14 cellular contexts compared by ENCODE assay signal in genomic region chr5:35308391-35308790, GRCh38.
DNase-seq lines count a peak whose midpoint lies in the region; ATAC-seq and TF ChIP-seq lines count a peak whose summit lies in the region.
"Had no signal": no experiment of that assay in that cellular context is flagged by ENCODE, and none has a peak within 500 bp of the region (broad histone marks: within the 10 kb centered on the region; RNA-seq: fewer than 3 reads in every experiment).

No MANE protein-coding gene starts in this region.

- H3K9me3 ChIP-seq in HAP-1, result no peaks in the 10 kb centered on the region
- H3K9me3 ChIP-seq: esophagus squamous epithelium had no signal

- no peak overlapping the region for H3K27ac Mint-ChIP-seq in glutamatergic neuron (ENCODE audit: unreplicated experiment)
- no peak overlapping the region for H3K27ac Mint-ChIP-seq in activated CD8-positive, alpha-beta T cell treated with anti-CD3 and anti-CD28 coated beads for 36 hours
- H3K27ac Mint-ChIP-seq: T-cell had no signal

- H3K4me3 ChIP-seq in HAP-1, result no peak overlapping the region
- H3K4me3 ChIP-seq: esophagus squamous epithelium had no signal

- POLR2A ChIA-PET in activated CD8-positive, alpha-beta T cell treated with anti-CD3 and anti-CD28 coated beads for 36 hours (lab: Charles Lee), result no interaction called here

- DNase-seq in HT1080 (ENCODE audit: low read depth) (peak; percentile 6), glutamatergic neuron (peak; percentile 45), CD1c-positive myeloid dendritic cell (ENCODE audit: extremely low spot score) (no peak), HAP-1 (ENCODE audit: low spot score in 2 of 2) (no peak), NCI-H2081 (lab: John Stamatoyannopoulos, UW) (no peak)
- no peak for DNase-seq in activated CD8-positive, alpha-beta T cell treated with anti-CD3 and anti-CD28 coated beads for 36 hours
- DNase-seq: activated CD4-positive, alpha-beta T cell treated with anti-CD3 and anti-CD28 coated beads for 48 hours; activated gamma-delta T cell treated with Interleukin-2 at 50 U/mL for 16 hours; C1 segment of cervical spinal cord; cerebellar nuclear complex; esophagus squamous epithelium; T-cell had no signal

- CTCF ChIA-PET in activated CD8-positive, alpha-beta T cell treated with anti-CD3 and anti-CD28 coated beads for 36 hours (lab: Charles Lee), result no interaction called here

- no peaks in the 10 kb centered on the region for H3K36me3 Mint-ChIP-seq in glutamatergic neuron (ENCODE audit: unreplicated experiment)
- no peaks in the 10 kb centered on the region for H3K36me3 Mint-ChIP-seq in activated CD8-positive, alpha-beta T cell treated with anti-CD3 and anti-CD28 coated beads for 36 hours (ENCODE audit: low read depth)
- H3K36me3 Mint-ChIP-seq: T-cell had no signal

- H3K4me1 Mint-ChIP-seq in glutamatergic neuron (ENCODE audit: low read depth, unreplicated experiment), result peaks cover 5% of the 10 kb centered on the region
- no peaks in the 10 kb centered on the region for H3K4me1 Mint-ChIP-seq in activated CD8-positive, alpha-beta T cell treated with anti-CD3 and anti-CD28 coated beads for 36 hours (ENCODE audit: low read depth)
- H3K4me1 Mint-ChIP-seq: T-cell had no signal

- TF ChIP-seq CTCF in glutamatergic neuron (IDR thresholded peaks at IDR 0.05; ENCODE audit: partially characterized antibody, unreplicated experiment), result no peak
- no peak for TF ChIP-seq CTCF in activated CD8-positive, alpha-beta T cell treated with anti-CD3 and anti-CD28 coated beads for 36 hours (IDR thresholded peaks at IDR 0.05)

- H3K27me3 ChIP-seq in HAP-1 (ENCODE audit: low read depth), result no peaks in the 10 kb centered on the region
- H3K27me3 ChIP-seq: esophagus squamous epithelium had no signal

- no peaks in the 10 kb centered on the region for H3K4me1 ChIP-seq in HAP-1

- in situ Hi-C loops in HAP-1 (cut with MboI; ENCODE audit: low sequenced_read_pairs), result no loop called here

- ATAC-seq in GM18511 (IDR thresholded peaks at IDR 0.05; ENCODE audit: unreplicated experiment) (peak; percentile 82), GM21423 (IDR thresholded peaks at IDR 0.05; ENCODE audit: unreplicated experiment) (peak; percentile 69)
- ATAC-seq in activated CD8-positive, alpha-beta T cell treated with anti-CD3 and anti-CD28 coated beads for 36 hours, result no peak
- ATAC-seq: T-cell had no signal

- no peaks in the 10 kb centered on the region for H3K9me3 Mint-ChIP-seq in glutamatergic neuron (ENCODE audit: unreplicated experiment)
- no peaks in the 10 kb centered on the region for H3K9me3 Mint-ChIP-seq in activated CD8-positive, alpha-beta T cell treated with anti-CD3 and anti-CD28 coated beads for 36 hours
- H3K9me3 Mint-ChIP-seq: T-cell had no signal

- no peak overlapping the region for H3K4me3 Mint-ChIP-seq in glutamatergic neuron (ENCODE audit: unreplicated experiment)
- H3K4me3 Mint-ChIP-seq in activated CD8-positive, alpha-beta T cell treated with anti-CD3 and anti-CD28 coated beads for 36 hours, result no peak overlapping the region
- H3K4me3 Mint-ChIP-seq: T-cell had no signal

- no peaks in the 10 kb centered on the region for H3K36me3 ChIP-seq in HAP-1 (replicated peaks)
- H3K36me3 ChIP-seq: esophagus squamous epithelium had no signal

- H3K27me3 Mint-ChIP-seq in glutamatergic neuron (ENCODE audit: unreplicated experiment), result no peaks in the 10 kb centered on the region
- H3K27me3 Mint-ChIP-seq in activated CD8-positive, alpha-beta T cell treated with anti-CD3 and anti-CD28 coated beads for 36 hours, result peaks cover 14% of the 10 kb centered on the region

- intact Hi-C loops in activated CD8-positive, alpha-beta T cell treated with anti-CD3 and anti-CD28 coated beads for 36 hours (cut with micrococcal nuclease), result no loop called here

Comparison
In these comparisons a context has a peak if more than half of its experiments do, and no peak if none do; other contexts are left out.
1. DNase-seq: peak in HT1080 (single experiment) and glutamatergic neuron (single experiment); none in CD1c-positive myeloid dendritic cell (single experiment), HAP-1 (0 of 2), NCI-H2081 (0 of 2) and activated CD8-positive, alpha-beta T cell treated with anti-CD3 and anti-CD28 coated beads for 36 hours (single experiment).